ENCODE assay signal across 8 cellular contexts in genomic region chr3:143644370-143645089, GRCh38.
DNase-seq lines count a peak whose midpoint lies in the region; ATAC-seq and TF ChIP-seq lines count a peak whose summit lies in the region.

No MANE protein-coding gene starts in this region.

- H3K4me3 ChIP-seq in OCI-LY1 (ENCODE audit: low read depth, low read length, poor library complexity, severe bottlenecking) (no peak overlapping the region), left lung (no peak overlapping the region), tibial nerve (no peak overlapping the region)

- H3K27ac Mint-ChIP-seq in chondrocyte (ENCODE audit: unreplicated experiment): peak overlapping the region; percentile 88

- H3K27me3 ChIP-seq in OCI-LY1 (ENCODE audit: insufficient read depth, low read length) (no peaks in the 10 kb centered on the region), left lung (no peaks in the 10 kb centered on the region), tibial nerve (no peaks in the 10 kb centered on the region)

- H3K4me1 Mint-ChIP-seq in chondrocyte (ENCODE audit: low read depth): peaks cover 17% of the 10 kb centered on the region

- no peak overlapping the region; the same call in 1 of the 2 replicates for H3K9ac ChIP-seq in OCI-LY1 (ENCODE audit: low read length)

- ATAC-seq in Right ventricle myocardium superior (ENCODE audit: poor library complexity) (peak; percentile 71), Right ventricle myocardium inferior (no peak), left lung (peak; percentile 100)

- WGBS in tibial nerve, 2 donors: 40 to 42% methylated on average over 4 of the region's 4 CpGs

- H3K36me3 ChIP-seq in OCI-LY1 (ENCODE audit: insufficient read depth, low read length) (no peaks in the 10 kb centered on the region), left lung (no peaks in the 10 kb centered on the region), tibial nerve (no peaks in the 10 kb centered on the region)

- H3K9me3 Mint-ChIP-seq in chondrocyte (ENCODE audit: low read depth): peaks cover 4% of the 10 kb centered on the region

- no peak for TF ChIP-seq POLR2A in tibial nerve (IDR thresholded peaks at IDR 0.05)

- H3K9me3 ChIP-seq in OCI-LY1 (ENCODE audit: low read length) (no peaks in the 10 kb centered on the region), left lung (no peaks in the 10 kb centered on the region), tibial nerve (no peaks in the 10 kb centered on the region)

- H3K27ac ChIP-seq in OCI-LY1 (ENCODE audit: low read depth, low read length, poor library complexity, severe bottlenecking): peak overlapping the region; percentile 9
- H3K27ac ChIP-seq in left lung: no peak overlapping the region
- no peak overlapping the region for H3K27ac ChIP-seq in tibial nerve

- H3K4me1 ChIP-seq in OCI-LY1 (ENCODE audit: insufficient read depth, low read length, severe bottlenecking): peaks cover 25% of the 10 kb centered on the region
- no peaks in the 10 kb centered on the region for H3K4me1 ChIP-seq in left lung
- H3K4me1 ChIP-seq in tibial nerve: peaks cover 0 to 5% (median 0%) of the 10 kb centered on the region in 4 donors

- intact Hi-C loops in Right ventricle myocardium superior (cut with DNase I): no loop called here
- intact Hi-C loops in Right ventricle myocardium inferior (cut with DNase I): loop anchor here (10.0 kb wide), 1 partner anchor 520 kb away; no protein-coding TSS in a partner anchor
- intact Hi-C loops in left lung (cut with DNase I): no loop called here

- no peaks in the 10 kb centered on the region for H3K27me3 Mint-ChIP-seq in chondrocyte (ENCODE audit: low read depth)

- H2AFZ ChIP-seq in OCI-LY1 (ENCODE audit: low read length): 0 out of 2 replicates have a peak overlapping the region, but pooled peaks have one; percentile 4

- H3K79me2 ChIP-seq in OCI-LY1 (ENCODE audit: insufficient read depth, low read length): no peaks in the 10 kb centered on the region

- H3F3A ChIP-seq in OCI-LY1 (ENCODE audit: insufficient read depth, low read length): no peaks in the 10 kb centered on the region

- no peak for TF ChIP-seq EP300 in tibial nerve (IDR thresholded peaks at IDR 0.05)

- H3K36me3 Mint-ChIP-seq in chondrocyte (ENCODE audit: low read depth): no peaks in the 10 kb centered on the region

- DNase-seq in Right ventricle myocardium superior (no peak), Right ventricle myocardium inferior (ENCODE audit: missing footprints) (no peak), HT-29 (ENCODE audit: low spot score) (peak; percentile 58), chondrocyte (ENCODE audit: low spot score) (no peak), left lung (peak; percentile 47 to 62), tibial nerve (ENCODE audit: low spot score in 2 of 2) (peak in 1 of 2 donors; percentile 45), T-helper 9 cell (no peak)

- H3K4me2 ChIP-seq in OCI-LY1 (ENCODE audit: low read length): peak overlapping the region; percentile 7; the same call in 1 of the 2 replicates

- H3K4me3 Mint-ChIP-seq in chondrocyte (ENCODE audit: unreplicated experiment): peak overlapping the region; percentile 17

- TF ChIP-seq CTCF in OCI-LY1 (IDR thresholded peaks at IDR 0.05; ENCODE audit: low read length) (peak; percentile 80), chondrocyte (IDR thresholded peaks at IDR 0.05) (peak; percentile 91), left lung (IDR thresholded peaks at IDR 0.05) (peak; percentile 27 to 50), tibial nerve (IDR thresholded peaks at IDR 0.05) (peak in 4 of 5 experiments; percentile 20 to 36 (median 32))

- H3K9me2 ChIP-seq in OCI-LY1 (ENCODE audit: low read depth, low read length): no peaks in the 10 kb centered on the region

- H4K20me1 ChIP-seq in OCI-LY1 (ENCODE audit: insufficient read depth, low read length): no peaks in the 10 kb centered on the region

Comparison
In these comparisons a context has a peak if more than half of its experiments do, and no peak if none do; other contexts are left out.
1. DNase-seq: peak in HT-29 (single experiment) and left lung (2 of 2); none in Right ventricle myocardium superior (single experiment), Right ventricle myocardium inferior (single experiment), chondrocyte (single experiment) and T-helper 9 cell (single experiment).
2. CTCF ChIP-seq: peak in every context shown above with its lines; median percentile 91 in chondrocyte; 80 in OCI-LY1; 38 in left lung; 32 in tibial nerve.